1 cellular context compared by ENCODE assay signal in the genomic region with DNA sequence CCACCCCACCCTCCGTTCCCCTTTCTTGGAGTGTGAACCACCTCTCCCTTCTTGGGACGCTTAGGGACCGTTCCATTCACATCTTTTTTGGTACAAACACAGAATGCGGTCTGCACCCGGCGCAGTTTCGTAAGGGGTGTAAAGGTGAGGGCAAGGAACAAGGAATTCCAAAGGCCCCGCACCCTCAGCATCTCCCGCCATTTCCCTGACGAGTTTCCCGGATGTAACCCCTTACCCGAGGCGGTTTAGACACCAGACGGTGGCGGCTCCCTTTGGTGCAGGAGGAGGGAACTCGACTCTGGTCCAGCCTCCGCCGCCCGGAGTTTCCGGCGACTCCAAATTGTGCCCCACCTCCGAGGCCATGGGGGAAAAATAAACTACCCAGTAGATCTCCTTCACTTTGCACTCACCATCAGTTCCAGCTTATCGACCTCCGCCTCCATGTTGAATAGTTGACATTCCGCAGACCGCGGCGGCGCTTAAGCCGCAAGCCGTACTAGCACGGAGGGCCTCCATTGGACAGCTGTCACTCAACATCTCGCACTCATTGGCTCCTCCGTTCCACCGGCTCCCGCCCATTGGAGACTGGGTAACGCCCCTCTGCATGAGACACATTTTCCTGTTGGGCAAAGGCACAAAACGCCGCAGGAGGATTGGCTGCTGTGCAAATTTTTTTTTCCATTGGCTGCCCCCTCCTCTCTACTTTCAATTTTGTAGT.
A peak's percentile ranks its signal among the peaks of the same experiment; 100 is the strongest.
TF ChIP-seq lines count a peak whose summit lies in the region.

A gene with protein sequence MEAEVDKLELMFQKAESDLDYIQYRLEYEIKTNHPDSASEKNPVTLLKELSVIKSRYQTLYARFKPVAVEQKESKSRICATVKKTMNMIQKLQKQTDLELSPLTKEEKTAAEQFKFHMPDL (minus strand): TSS at position 466 of the 718 bp plus-strand sequence. CDS start 23 bp downstream, at position 443.

TF ChIP-seq in K562, 482 proteins besides CTCF, POLR2A, EP300 and RAD21 (continued from another document and continues in another):
- TF ChIP-seq ATF3 (IDR thresholded peaks at IDR 0.05) (no peak), ATF3 (CRISPR knock-in tag; conservative IDR thresholded peaks at IDR 0.05) (0 out of 2 replicates have a peak, but pooled peaks have one; percentile 16), NFIC (IDR thresholded peaks at IDR 0.05) (no peak), POU5F1 (IDR thresholded peaks at IDR 0.05; ENCODE audit: borderline replicate concordance, low read depth, low read length, partially characterized antibody) (no peak), MEIS2 (IDR thresholded peaks at IDR 0.05; ENCODE audit: partially characterized antibody) (peak; percentile 97), ILK (tag; IDR thresholded peaks at IDR 0.05; ENCODE audit: borderline replicate concordance, low read depth) (no peak), MAFG (tag; conservative IDR thresholded peaks at IDR 0.05) (no peak), MTA2 (IDR thresholded peaks at IDR 0.05; ENCODE audit: low read depth) (no peak), CHD1 (IDR thresholded peaks at IDR 0.05; ENCODE audit: low read length) (no peak), ZNF561 (CRISPR knock-in tag; conservative IDR thresholded peaks at IDR 0.05) (no peak), SRSF3 (IDR thresholded peaks at IDR 0.05; ENCODE audit: insufficient read depth, low read length) (no peak), BACH1 (tag; IDR thresholded peaks at IDR 0.05) (peak; percentile 88; the same call in 1 of the 2 replicates), ZBTB34 (CRISPR knock-in tag; IDR thresholded peaks at IDR 0.05) (no peak), SAFB2 (IDR thresholded peaks at IDR 0.05; ENCODE audit: borderline replicate concordance, low read depth, low read length, severe bottlenecking) (no peak), TFAM (CRISPR knock-in tag; conservative IDR thresholded peaks at IDR 0.05) (no peak), HDAC8 (tag; IDR thresholded peaks at IDR 0.05) (0 out of 2 replicates have a peak, but pooled peaks have one; percentile 13), CEBPG (CRISPR knock-in tag; IDR thresholded peaks at IDR 0.05) (no peak), CEBPG (tag; conservative IDR thresholded peaks at IDR 0.05 in 1 of 2, IDR thresholded peaks at IDR 0.05 in 1 of 2) (no peak), ZBTB5 (IDR thresholded peaks at IDR 0.05) (no peak), ZNF830 (CRISPR knock-in tag; IDR thresholded peaks at IDR 0.05) (no peak), KDM5B (IDR thresholded peaks at IDR 0.05; ENCODE audit: insufficient replicate concordance, low read depth, low read length) (no peak), FOSL1 (tag; conservative IDR thresholded peaks at IDR 0.05) (peak; percentile 64), RFX7 (CRISPR knock-in tag; IDR thresholded peaks at IDR 0.05) (no peak), ZNF707 (CRISPR knock-in tag; conservative IDR thresholded peaks at IDR 0.05) (no peak), CREB3 (tag; conservative IDR thresholded peaks at IDR 0.05; ENCODE audit: low read depth) (peak; percentile 90; the same call in 1 of the 2 replicates), TGIF2 (CRISPR knock-in tag; IDR thresholded peaks at IDR 0.05) (no peak), E2F3 (CRISPR knock-in tag; IDR thresholded peaks at IDR 0.05) (peak; percentile 91), MED1 (CRISPR knock-in tag; IDR thresholded peaks at IDR 0.05; ENCODE audit: borderline replicate concordance) (no peak), ZNF143 (CRISPR knock-in tag; IDR thresholded peaks at IDR 0.05) (no peak), ETS2 (tag; IDR thresholded peaks at IDR 0.05; ENCODE audit: borderline replicate concordance, poor library complexity, severe bottlenecking) (no peak), POLR2H (tag; IDR thresholded peaks at IDR 0.05; ENCODE audit: low read depth) (peak; percentile 59), ERF (CRISPR knock-in tag; IDR thresholded peaks at IDR 0.05) (no peak), KLF6 (CRISPR knock-in tag; IDR thresholded peaks at IDR 0.05; ENCODE audit: borderline replicate concordance) (no peak), BRD4 (IDR thresholded peaks at IDR 0.05) (no peak), PRMT5 (CRISPR knock-in tag; IDR thresholded peaks at IDR 0.05) (no peak), RBFOX2 (IDR thresholded peaks at IDR 0.05; ENCODE audit: low read depth, low read length) (peak; percentile 90), CSDE1 (IDR thresholded peaks at IDR 0.05) (no peak), PTRF (tag; IDR thresholded peaks at IDR 0.05) (no peak), ZNF445 (CRISPR knock-in tag; IDR thresholded peaks at IDR 0.05; ENCODE audit: low read depth) (no peak), KAT7 (CRISPR knock-in tag; IDR thresholded peaks at IDR 0.05; ENCODE audit: borderline replicate concordance) (no peak), U2AF1 (optimal IDR thresholded peaks at IDR 0.05; ENCODE audit: low read depth, low read length) (no peak), TARDBP (IDR thresholded peaks at IDR 0.05) (no peak), HDAC3 (IDR thresholded peaks at IDR 0.05; ENCODE audit: borderline replicate concordance, partially characterized antibody) (no peak), ZNF436 (CRISPR knock-in tag; IDR thresholded peaks at IDR 0.05) (no peak), SMAD1 (IDR thresholded peaks at IDR 0.05; ENCODE audit: low read depth, low read length, partially characterized antibody) (no peak), KLF10 (CRISPR knock-in tag; IDR thresholded peaks at IDR 0.05) (no peak)
- TF ChIP-seq, protein P1, sequence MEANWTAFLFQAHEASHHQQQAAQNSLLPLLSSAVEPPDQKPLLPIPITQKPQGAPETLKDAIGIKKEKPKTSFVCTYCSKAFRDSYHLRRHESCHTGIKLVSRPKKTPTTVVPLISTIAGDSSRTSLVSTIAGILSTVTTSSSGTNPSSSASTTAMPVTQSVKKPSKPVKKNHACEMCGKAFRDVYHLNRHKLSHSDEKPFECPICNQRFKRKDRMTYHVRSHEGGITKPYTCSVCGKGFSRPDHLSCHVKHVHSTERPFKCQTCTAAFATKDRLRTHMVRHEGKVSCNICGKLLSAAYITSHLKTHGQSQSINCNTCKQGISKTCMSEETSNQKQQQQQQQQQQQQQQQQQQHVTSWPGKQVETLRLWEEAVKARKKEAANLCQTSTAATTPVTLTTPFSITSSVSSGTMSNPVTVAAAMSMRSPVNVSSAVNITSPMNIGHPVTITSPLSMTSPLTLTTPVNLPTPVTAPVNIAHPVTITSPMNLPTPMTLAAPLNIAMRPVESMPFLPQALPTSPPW (CRISPR knock-in tag; IDR thresholded peaks at IDR 0.05), result peak; percentile 89
- TF ChIP-seq, protein P2, sequence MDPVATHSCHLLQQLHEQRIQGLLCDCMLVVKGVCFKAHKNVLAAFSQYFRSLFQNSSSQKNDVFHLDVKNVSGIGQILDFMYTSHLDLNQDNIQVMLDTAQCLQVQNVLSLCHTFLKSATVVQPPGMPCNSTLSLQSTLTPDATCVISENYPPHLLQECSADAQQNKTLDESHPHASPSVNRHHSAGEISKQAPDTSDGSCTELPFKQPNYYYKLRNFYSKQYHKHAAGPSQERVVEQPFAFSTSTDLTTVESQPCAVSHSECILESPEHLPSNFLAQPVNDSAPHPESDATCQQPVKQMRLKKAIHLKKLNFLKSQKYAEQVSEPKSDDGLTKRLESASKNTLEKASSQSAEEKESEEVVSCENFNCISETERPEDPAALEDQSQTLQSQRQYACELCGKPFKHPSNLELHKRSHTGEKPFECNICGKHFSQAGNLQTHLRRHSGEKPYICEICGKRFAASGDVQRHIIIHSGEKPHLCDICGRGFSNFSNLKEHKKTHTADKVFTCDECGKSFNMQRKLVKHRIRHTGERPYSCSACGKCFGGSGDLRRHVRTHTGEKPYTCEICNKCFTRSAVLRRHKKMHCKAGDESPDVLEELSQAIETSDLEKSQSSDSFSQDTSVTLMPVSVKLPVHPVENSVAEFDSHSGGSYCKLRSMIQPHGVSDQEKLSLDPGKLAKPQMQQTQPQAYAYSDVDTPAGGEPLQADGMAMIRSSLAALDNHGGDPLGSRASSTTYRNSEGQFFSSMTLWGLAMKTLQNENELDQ (CRISPR knock-in tag; IDR thresholded peaks at IDR 0.05; ENCODE audit: borderline replicate concordance), result no peak
- TF ChIP-seq, protein P3, sequence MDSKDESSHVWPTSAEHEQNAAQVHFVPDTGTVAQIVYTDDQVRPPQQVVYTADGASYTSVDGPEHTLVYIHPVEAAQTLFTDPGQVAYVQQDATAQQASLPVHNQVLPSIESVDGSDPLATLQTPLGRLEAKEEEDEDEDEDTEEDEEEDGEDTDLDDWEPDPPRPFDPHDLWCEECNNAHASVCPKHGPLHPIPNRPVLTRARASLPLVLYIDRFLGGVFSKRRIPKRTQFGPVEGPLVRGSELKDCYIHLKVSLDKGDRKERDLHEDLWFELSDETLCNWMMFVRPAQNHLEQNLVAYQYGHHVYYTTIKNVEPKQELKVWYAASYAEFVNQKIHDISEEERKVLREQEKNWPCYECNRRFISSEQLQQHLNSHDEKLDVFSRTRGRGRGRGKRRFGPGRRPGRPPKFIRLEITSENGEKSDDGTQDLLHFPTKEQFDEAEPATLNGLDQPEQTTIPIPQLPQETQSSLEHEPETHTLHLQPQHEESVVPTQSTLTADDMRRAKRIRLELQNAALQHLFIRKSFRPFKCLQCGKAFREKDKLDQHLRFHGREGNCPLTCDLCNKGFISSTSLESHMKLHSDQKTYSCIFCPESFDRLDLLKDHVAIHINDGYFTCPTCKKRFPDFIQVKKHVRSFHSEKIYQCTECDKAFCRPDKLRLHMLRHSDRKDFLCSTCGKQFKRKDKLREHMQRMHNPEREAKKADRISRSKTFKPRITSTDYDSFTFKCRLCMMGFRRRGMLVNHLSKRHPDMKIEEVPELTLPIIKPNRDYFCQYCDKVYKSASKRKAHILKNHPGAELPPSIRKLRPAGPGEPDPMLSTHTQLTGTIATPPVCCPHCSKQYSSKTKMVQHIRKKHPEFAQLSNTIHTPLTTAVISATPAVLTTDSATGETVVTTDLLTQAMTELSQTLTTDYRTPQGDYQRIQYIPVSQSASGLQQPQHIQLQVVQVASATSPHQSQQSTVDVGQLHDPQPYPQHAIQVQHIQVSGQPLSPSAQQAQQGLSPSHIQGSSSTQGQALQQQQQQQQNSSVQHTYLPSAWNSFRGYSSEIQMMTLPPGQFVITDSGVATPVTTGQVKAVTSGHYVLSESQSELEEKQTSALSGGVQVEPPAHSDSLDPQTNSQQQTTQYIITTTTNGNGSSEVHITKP (IDR thresholded peaks at IDR 0.05; ENCODE audit: partially characterized antibody), result peak; percentile 94
- TF ChIP-seq, protein P4, sequence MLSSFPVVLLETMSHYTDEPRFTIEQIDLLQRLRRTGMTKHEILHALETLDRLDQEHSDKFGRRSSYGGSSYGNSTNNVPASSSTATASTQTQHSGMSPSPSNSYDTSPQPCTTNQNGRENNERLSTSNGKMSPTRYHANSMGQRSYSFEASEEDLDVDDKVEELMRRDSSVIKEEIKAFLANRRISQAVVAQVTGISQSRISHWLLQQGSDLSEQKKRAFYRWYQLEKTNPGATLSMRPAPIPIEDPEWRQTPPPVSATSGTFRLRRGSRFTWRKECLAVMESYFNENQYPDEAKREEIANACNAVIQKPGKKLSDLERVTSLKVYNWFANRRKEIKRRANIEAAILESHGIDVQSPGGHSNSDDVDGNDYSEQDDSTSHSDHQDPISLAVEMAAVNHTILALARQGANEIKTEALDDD (IDR thresholded peaks at IDR 0.05), result no peak
